20 cellular contexts compared by ENCODE assay signal in the genomic region with DNA sequence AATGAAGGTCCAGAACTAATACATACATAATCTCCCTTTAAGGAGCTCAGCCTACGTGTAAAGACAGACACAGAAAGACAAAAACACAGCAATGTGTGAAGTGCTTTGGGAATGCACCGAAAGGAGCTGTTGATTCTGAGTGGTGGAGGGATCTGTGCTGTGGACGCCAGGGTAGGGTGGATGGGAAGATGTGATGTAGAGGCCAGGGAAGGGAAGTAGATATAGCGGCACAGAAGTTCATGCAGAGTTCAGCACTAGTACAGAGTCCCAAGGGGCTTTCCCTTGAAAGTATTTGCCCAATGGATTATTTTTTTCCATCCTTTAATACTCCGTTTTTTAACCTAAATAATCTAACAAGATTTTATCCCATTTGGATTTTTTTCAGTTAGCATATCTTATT.
"Had no signal": no experiment of that assay in that cellular context is flagged by ENCODE, and none has a peak within 500 bp of the region (broad histone marks: within the 10 kb centered on the region; RNA-seq: fewer than 3 reads in every experiment).

No MANE protein-coding gene starts in this region.

- H2AFZ ChIP-seq: neural progenitor cell had no signal

- H3K9me3 ChIP-seq: ascending aorta, heart left ventricle, left lung, right lobe of liver, testis, vagina had no signal

- H3K4me2 ChIP-seq: neural progenitor cell had no signal

- H3K36me3 ChIP-seq: ascending aorta, heart left ventricle, left lung, neural progenitor cell, right lobe of liver, vagina had no signal

- H3K27ac ChIP-seq: ascending aorta, heart left ventricle, left lung, neural progenitor cell, right lobe of liver, testis, vagina had no signal

- H3K4me3 ChIP-seq: ascending aorta, heart left ventricle, left lung, neural progenitor cell, right lobe of liver, testis, vagina had no signal

- H3K27me3 ChIP-seq: ascending aorta, left lung, neural progenitor cell, right lobe of liver, testis, vagina had no signal

- H3K4me1 ChIP-seq: ascending aorta, heart left ventricle, left lung, right lobe of liver, testis, vagina had no signal

- H3K9ac ChIP-seq: neural progenitor cell had no signal

- ATAC-seq: activated naive CD4-positive, alpha-beta T cell treated with anti-CD3 and anti-CD28 coated beads, Interleukin-2, amount 50 U/mL, for 72 hours; heart left ventricle; naive thymus-derived CD8-positive, alpha-beta T cell; right lobe of liver; stimulated activated naive B cell treated with anti-CD40 and anti-IgM and Interleukin-4, amounts not matched to agents 10 μg/mL and 1 μg/mL and 100 μg/mL, for 72 hours had no signal

- DNase-seq: activated CD4-positive, alpha-beta T cell treated with anti-CD3 and anti-CD28 coated beads for 1 hour; activated CD4-positive, alpha-beta T cell treated with anti-CD3 and anti-CD28 coated beads, Interleukin-2, amount 50 U/mL, for 1 hour; activated T-cell treated with anti-CD3 and anti-CD28 coated beads, Interleukin-2, amount 50 U/mL, for 1 hour; heart left ventricle; kidney glomerular epithelial cell; left lung; mammary epithelial cell; naive thymus-derived CD8-positive, alpha-beta T cell; posterior cingulate gyrus; right lobe of liver; small intestine; stimulated activated CD4-positive, alpha-beta T cell treated with anti-CD3 and anti-CD28 coated beads, Interleukin-2, amount 100 ng/mL, for 24 hours; stimulated activated naive B cell treated with anti-CD40 and anti-IgM and Interleukin-4, amounts not matched to agents 10 μg/mL and 1 μg/mL and 100 μg/mL, for 72 hours; T-helper 9 cell; testis; trophoblast cell had no signal
